Comparison of ENCODE assay signal across 14 cellular contexts in genomic region chr1:91757760-91758545, GRCh38.
DNase-seq lines count a peak whose midpoint lies in the region; ATAC-seq and TF ChIP-seq lines count a peak whose summit lies in the region.
"Had no signal": no experiment of that assay in that cellular context is flagged by ENCODE, and none has a peak within 500 bp of the region (broad histone marks: within the 10 kb centered on the region; RNA-seq: fewer than 3 reads in every experiment).

No MANE protein-coding gene starts in this region.

- no peaks in the 10 kb centered on the region for H3K9me3 ChIP-seq in right atrium auricular region
- H3K9me3 ChIP-seq: SK-N-SH had no signal

- no peak overlapping the region for H3K9ac ChIP-seq in rectal smooth muscle tissue (ENCODE audit: low read length)
- H3K9ac ChIP-seq: SK-N-SH had no signal

- H3K27ac ChIP-seq in right atrium auricular region, result peak overlapping the region; percentile 15 to 75
- H3K27ac ChIP-seq in rectal smooth muscle tissue (ENCODE audit: low read depth, low read length), result peak overlapping the region; percentile 69

- no peaks in the 10 kb centered on the region for H3K36me3 ChIP-seq in right atrium auricular region
- no peaks in the 10 kb centered on the region for H3K36me3 ChIP-seq in rectal smooth muscle tissue (ENCODE audit: control insufficient read depth, insufficient read depth, low read length)

- peak; percentile 98 for DNase-seq in AG10803 (ENCODE audit: low read depth)
- DNase-seq in T1000 (lab: John Stamatoyannopoulos, UW), result peak; percentile 43
- DNase-seq in right atrium auricular region (ENCODE audit: low spot score), result no peak
- no peak for DNase-seq in amygdala (lab: John Stamatoyannopoulos, UW)
- no peak for DNase-seq in SKM-1 treated with dmso at 0.1 percent for 144 hours (lab: John Stamatoyannopoulos, UW; ENCODE audit: unreplicated experiment)
- DNase-seq: activated CD8-positive, alpha-beta T cell treated with anti-CD3 and anti-CD28 coated beads, Interleukin-2, amount 10 ng/mL, durations not matched to agents 7 days and 5 days; activated effector memory CD4-positive, alpha-beta T cell treated with anti-CD3 and anti-CD28 coated beads, Interleukin-2, amount 50 U/mL, for 16 hours; effector CD4-positive, alpha-beta T cell; NCI-H345; SK-N-SH; small intestine had no signal

- no peak for TF ChIP-seq CTCF in AG10803 (conservative IDR thresholded peaks at IDR 0.05; ENCODE audit: low read length)
- no peak for TF ChIP-seq CTCF in right atrium auricular region (IDR thresholded peaks at IDR 0.05)

- no peak overlapping the region for H3K4me3 ChIP-seq in AG10803 (ENCODE audit: low read length)
- H3K4me3 ChIP-seq in right atrium auricular region, result no peak overlapping the region
- H3K4me3 ChIP-seq in rectal smooth muscle tissue (ENCODE audit: low read length), result no peak overlapping the region

- H3K27me3 ChIP-seq in right atrium auricular region, result no peaks in the 10 kb centered on the region
- H3K27me3 ChIP-seq in rectal smooth muscle tissue (ENCODE audit: control insufficient read depth, insufficient read depth, low read length), result no peaks in the 10 kb centered on the region

- H3K4me1 ChIP-seq in right atrium auricular region (peaks cover 0 to 59% of the 10 kb centered on the region in 2 donors), rectal smooth muscle tissue (ENCODE audit: control insufficient read depth, insufficient read depth, low read length) (peaks cover 47% of the 10 kb centered on the region)

- no peak for ATAC-seq in GM19324 (IDR thresholded peaks at IDR 0.05; ENCODE audit: low FRiP score, unreplicated experiment)
- no peak for ATAC-seq in HG02798 (IDR thresholded peaks at IDR 0.05; ENCODE audit: poor library complexity, unreplicated experiment)
- ATAC-seq: activated CD8-positive, alpha-beta T cell treated with anti-CD3 and anti-CD28 coated beads, Interleukin-2, amount 10 ng/mL, durations not matched to agents 7 days and 5 days had no signal

Comparison
In these comparisons a context has a peak if more than half of its experiments do, and no peak if none do; other contexts are left out.
1. DNase-seq: peak in AG10803 (single experiment) and T1000 (single experiment); none in right atrium auricular region (single experiment), amygdala (0 of 56) and SKM-1 treated with dmso at 0.1 percent for 144 hours (single experiment).